ENCODE assay signal across 9 cellular contexts in the genomic region with DNA sequence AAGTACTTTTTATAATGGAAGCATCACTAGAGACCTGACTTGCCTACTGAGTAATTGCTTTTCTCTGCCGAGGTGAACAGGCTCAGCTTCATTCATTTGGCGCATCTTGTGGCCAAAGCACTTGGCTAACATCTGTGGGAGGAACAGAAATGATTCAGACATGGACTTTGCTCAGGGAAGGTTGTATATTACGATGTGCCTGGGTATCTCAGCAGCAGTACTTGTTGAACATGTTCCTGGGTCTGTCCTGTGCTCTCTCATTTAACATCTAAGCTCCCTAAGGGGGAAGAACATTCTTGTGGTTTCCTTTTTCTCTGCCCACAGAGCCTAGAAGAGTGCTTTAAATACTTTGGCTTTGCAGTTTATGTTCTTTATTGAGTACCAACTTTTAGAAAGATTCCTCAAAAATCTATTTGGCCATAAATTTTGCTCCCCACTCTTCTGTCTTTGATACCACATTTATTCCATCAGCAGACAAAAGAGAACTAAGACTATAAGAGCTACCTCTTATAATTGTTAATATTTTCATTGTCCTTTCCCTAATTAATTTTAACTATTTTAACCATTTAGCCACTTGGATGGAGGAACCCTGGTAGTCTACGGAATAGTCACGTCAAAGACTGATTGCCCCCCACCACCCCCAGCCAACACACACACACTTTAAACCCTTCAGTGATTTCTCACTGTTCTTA.
DNase-seq lines count a peak whose midpoint lies in the region; ATAC-seq and TF ChIP-seq lines count a peak whose summit lies in the region.
"Had no signal": no experiment of that assay in that cellular context is flagged by ENCODE, and none has a peak within 500 bp of the region (broad histone marks: within the 10 kb centered on the region; RNA-seq: fewer than 3 reads in every experiment).

No MANE protein-coding gene starts in this region.

- DNase-seq in AG10803 (ENCODE audit: low read depth), result peak; percentile 85
- peak; percentile 67 for DNase-seq in MG63
- DNase-seq in putamen (ENCODE audit: low spot score), result no peak
- no peak for DNase-seq in G401 (ENCODE audit: low spot score)
- DNase-seq in hypothalamus (lab: John Stamatoyannopoulos, UW), result no peak
- DNase-seq: activated B cell treated with CpG ODN at 0.5 μM for 24 hours had no signal

- no peaks in the 10 kb centered on the region for H3K36me3 ChIP-seq in MG63

- in situ Hi-C loops in G401 (cut with HindIII; ENCODE audit: low sequenced_read_pairs), result no loop called here

- H3K4me3 ChIP-seq in AG10803 (ENCODE audit: low read length) (no peak overlapping the region), MG63 (no peak overlapping the region)

- ATAC-seq in GM21423 (IDR thresholded peaks at IDR 0.05; ENCODE audit: unreplicated experiment) (peak; percentile 37), esophagus mucosa (peak; percentile 91), GM19452 (IDR thresholded peaks at IDR 0.05; ENCODE audit: unreplicated experiment) (no peak)

- TF ChIP-seq CTCF in AG10803 (conservative IDR thresholded peaks at IDR 0.05; ENCODE audit: low read length), result no peak

- H3K27me3 ChIP-seq in MG63, result no peaks in the 10 kb centered on the region

- H3K9me3 ChIP-seq in MG63, result no peaks in the 10 kb centered on the region

Comparison
In these comparisons a context has a peak if more than half of its experiments do, and no peak if none do; other contexts are left out.
1. DNase-seq: peak in AG10803 (single experiment) and MG63 (single experiment); none in putamen (single experiment), G401 (single experiment) and hypothalamus (0 of 51).